Comparison of ENCODE assay signal across 12 cellular contexts in genomic region chr3:194736896-194737600, GRCh38. TPM values are rescaled to one million over a fixed set of nuclear protein-coding genes. Genes with fewer than 3 reads are reported as not detected.
DNase-seq lines count a peak whose midpoint lies in the region; ATAC-seq and TF ChIP-seq lines count a peak whose summit lies in the region.
"Had no signal": no experiment of that assay in that cellular context is flagged by ENCODE, and none has a peak within 500 bp of the region (broad histone marks: within the 10 kb centered on the region; RNA-seq: fewer than 3 reads in every experiment).

No MANE protein-coding gene starts in this region.

- ATAC-seq in GM18505 (IDR thresholded peaks at IDR 0.05; ENCODE audit: unreplicated experiment) (peak; percentile 74), HG02678 (IDR thresholded peaks at IDR 0.05; ENCODE audit: unreplicated experiment) (peak; percentile 52)

- TF ChIP-seq CTCF in hepatocyte (IDR thresholded peaks at IDR 0.05; ENCODE audit: poor library complexity): no peak

- H3K4me2 ChIP-seq in hepatocyte: no peak overlapping the region

- DNase-seq in NOMO-1 treated with dmso at 0.1 percent for 144 hours (lab: John Stamatoyannopoulos, UW; ENCODE audit: unreplicated experiment): peak; percentile 99
- peak; percentile 72 for DNase-seq in germinal center (ENCODE audit: low spot score)
- DNase-seq in hepatocyte (ENCODE audit: low spot score): no peak
- DNase-seq in NCI-H2171 treated with DMSO at 0.1 percent for 48 hours (lab: John Stamatoyannopoulos, UW): no peak
- DNase-seq in DMS53 (lab: John Stamatoyannopoulos, UW): no peak
- no peak for DNase-seq in AG08395 (ENCODE audit: low spot score)
- DNase-seq: activated CD4-positive, alpha-beta T cell treated with anti-CD3 and anti-CD28 coated beads, Interleukin-2, amount 10 ng/mL, durations not matched to agents 7 days and 5 days; activated naive CD4-positive, alpha-beta T cell treated with anti-CD3 and anti-CD28 coated beads for 36 hours; Caco-2; NCI-H345 had no signal

- no peaks in the 10 kb centered on the region for H3K9me2 ChIP-seq in hepatocyte (replicated peaks; ENCODE audit: insufficient read depth)

- no peaks in the 10 kb centered on the region for H3K36me3 ChIP-seq in hepatocyte (replicated peaks; ENCODE audit: insufficient read depth, low read depth)

- no peaks in the 10 kb centered on the region for H3K79me2 ChIP-seq in hepatocyte

- no peak overlapping the region for H2AFZ ChIP-seq in hepatocyte

- H4K20me1 ChIP-seq in hepatocyte (ENCODE audit: insufficient read depth, poor library complexity, severe bottlenecking): no peaks in the 10 kb centered on the region

- H3K4me3 ChIP-seq in hepatocyte: no peak overlapping the region

- no peaks in the 10 kb centered on the region for H3K9me3 ChIP-seq in hepatocyte (ENCODE audit: low read depth)

- peaks cover 6% of the 10 kb centered on the region for H3K4me1 ChIP-seq in hepatocyte (ENCODE audit: insufficient read depth)

- 88% methylated on average over 7 of the region's 7 CpGs for WGBS in hepatocyte (ENCODE audit: low lambda C conversion rate, missing lambda C conversion rate)

- TF ChIP-seq POLR2A in GM18505 (IDR thresholded peaks at IDR 0.05; ENCODE audit: borderline replicate concordance, extremely low read depth, insufficient read depth, insufficient read length): no peak

- H3K27ac ChIP-seq in hepatocyte: no peak overlapping the region

- peaks cover 16% of the 10 kb centered on the region for H3K27me3 ChIP-seq in hepatocyte

RNA-seq across cellular contexts. Expression of gene FAM43A, which starts 51.4 kb away (rescaled TPM):
- 18.9 and 20.3 TPM in 2 replicates for total RNA-seq in hepatocyte
- 24.9 and 29.7 TPM in 2 replicates for polyA plus RNA-seq in hepatocyte

Comparison
In these comparisons a context has a peak if more than half of its experiments do, and no peak if none do; other contexts are left out.
1. DNase-seq: peak in NOMO-1 treated with dmso at 0.1 percent for 144 hours (single experiment) and germinal center (single experiment); none in hepatocyte (single experiment), NCI-H2171 treated with DMSO at 0.1 percent for 48 hours (single experiment), DMS53 (single experiment) and AG08395 (single experiment).